Comparison of ENCODE assay signal across 9 cellular contexts in genomic region chr1:160101037-160101716, GRCh38. TPM values are rescaled to one million over a fixed set of nuclear protein-coding genes. Genes with fewer than 3 reads are reported as not detected.
A peak's percentile ranks its signal among the peaks of the same experiment; 100 is the strongest.
DNase-seq lines count a peak whose midpoint lies in the region; ATAC-seq and TF ChIP-seq lines count a peak whose summit lies in the region.
"Had no signal": no experiment of that assay in that cellular context is flagged by ENCODE, and none has a peak within 500 bp of the region (broad histone marks: within the 10 kb centered on the region; RNA-seq: fewer than 3 reads in every experiment).

No MANE protein-coding gene starts in this region.

- peak; percentile 95 for TF ChIP-seq CTCF in WI38 (IDR thresholded peaks at IDR 0.05; ENCODE audit: low read depth, low read length)

- DNase-seq in Caki2 (ENCODE audit: low read depth) (peak; percentile 77), NCI-H226 (peak; percentile 42), T47D (ENCODE audit: low read depth in 1 of 2, low spot score in 1 of 2) (peak; percentile 91 to 93), iris pigment epithelial cell (ENCODE audit: low read depth) (peak; percentile 39)
- peak; percentile 52 to 67 (median 61) for DNase-seq in stimulated activated CD4-positive, alpha-beta T cell treated with anti-CD3 and anti-CD28 coated beads, Interleukin-12 subunit alpha, Interleukin-12 subunit beta, amount 100 ng/mL, for 48 hours (ENCODE audit: low read depth in 2 of 3, low spot score in 1 of 3)

- ATAC-seq in HG02610 (IDR thresholded peaks at IDR 0.05; ENCODE audit: unreplicated experiment) (peak; percentile 30), GM18519 (IDR thresholded peaks at IDR 0.05; ENCODE audit: low FRiP score, unreplicated experiment) (no peak)

- H3K4me3 ChIP-seq in WI38 (ENCODE audit: low read depth, low read length): no peak overlapping the region

- in situ Hi-C loops in Caki2 (cut with HindIII; ENCODE audit: low pct_unique_long_range_greater_than_20kb, low sequenced_read_pairs) (loop anchor here (10.0 kb wide), 1 partner anchor 104 kb away; the partner anchor contains the start of gene PEA15), T47D (cut with HindIII; ENCODE audit: low pct_unique_long_range_greater_than_20kb, low sequenced_read_pairs) (no loop called here)

RNA-seq across cellular contexts. Expression of gene IGSF8, which starts 2.8 kb away (rescaled TPM):
- total RNA-seq in Caki2 (2014; rRNA removed; shearing (Covaris generic); ENCODE audit: low replicate concordance): 52.6 and 56.2 TPM in 2 replicates

RNA-seq across cellular contexts. Expression of gene ATP1A2, which starts 14.4 kb away (rescaled TPM):
- not detected in 2 replicates for total RNA-seq in Caki2 (2014; rRNA removed; shearing (Covaris generic); ENCODE audit: low replicate concordance)
- total RNA-seq: T-helper 1 cell treated with Interleukin-12 subunit alpha and Interleukin-12 subunit beta and Interleukin-4 antibody, amounts not matched to agents 30 ng/mL and 1 ng/mL, for 36 hours had no signal

RNA-seq across cellular contexts. Expression of gene KCNJ9, which starts 19.8 kb away (rescaled TPM):
- not detected in 2 replicates for total RNA-seq in Caki2 (2014; rRNA removed; shearing (Covaris generic); ENCODE audit: low replicate concordance)
- total RNA-seq: T-helper 1 cell treated with Interleukin-12 subunit alpha and Interleukin-12 subunit beta and Interleukin-4 antibody, amounts not matched to agents 30 ng/mL and 1 ng/mL, for 36 hours had no signal

RNA-seq across cellular contexts. Expression of gene KCNJ10, which starts 31.2 kb away (rescaled TPM):
- total RNA-seq in Caki2 (2014; rRNA removed; shearing (Covaris generic); ENCODE audit: low replicate concordance): not detected in 2 replicates
- total RNA-seq: T-helper 1 cell treated with Interleukin-12 subunit alpha and Interleukin-12 subunit beta and Interleukin-4 antibody, amounts not matched to agents 30 ng/mL and 1 ng/mL, for 36 hours had no signal

RNA-seq across cellular contexts. Expression of gene ATP1A4, which starts 50.2 kb away (rescaled TPM):
- not detected in 2 replicates for total RNA-seq in Caki2 (2014; rRNA removed; shearing (Covaris generic); ENCODE audit: low replicate concordance)
- total RNA-seq: T-helper 1 cell treated with Interleukin-12 subunit alpha and Interleukin-12 subunit beta and Interleukin-4 antibody, amounts not matched to agents 30 ng/mL and 1 ng/mL, for 36 hours had no signal

Comparison
In these comparisons a context has a peak if more than half of its experiments do, and no peak if none do; other contexts are left out.
1. DNase-seq: peak in every context shown above with its lines; median percentile 92 in T47D; 77 in Caki2; 61 in stimulated activated CD4-positive, alpha-beta T cell treated with anti-CD3 and anti-CD28 coated beads, Interleukin-12 subunit alpha, Interleukin-12 subunit beta, amount 100 ng/mL, for 48 hours; 42 in NCI-H226; 39 in iris pigment epithelial cell.